2 cellular contexts compared by ENCODE assay signal in genomic region chr12:95218852-95219171, GRCh38.
TF ChIP-seq lines count a peak whose summit lies in the region.

No MANE protein-coding gene starts in this region.

TF ChIP-seq in H1, 55 proteins besides CTCF, POLR2A, EP300 and RAD21:
- TF ChIP-seq BACH1 (IDR thresholded peaks at IDR 0.05; ENCODE audit: low read length), result no peak
- no peak for TF ChIP-seq ATF3 (IDR thresholded peaks at IDR 0.05; ENCODE audit: insufficient read depth, low read depth, low read length)
- TF ChIP-seq KDM5A (IDR thresholded peaks at IDR 0.05; ENCODE audit: low read length), result no peak
- no peak for TF ChIP-seq SIRT6 (IDR thresholded peaks at IDR 0.05; ENCODE audit: low read length)
- TF ChIP-seq FOSL1 (IDR thresholded peaks at IDR 0.05; ENCODE audit: insufficient read depth, low read depth, low read length), result no peak
- no peak for TF ChIP-seq KDM1A (IDR thresholded peaks at IDR 0.05; ENCODE audit: borderline replicate concordance, low read length)
- TF ChIP-seq TBP (IDR thresholded peaks at IDR 0.05; ENCODE audit: low read depth, low read length), result no peak
- no peak for TF ChIP-seq SP2 (IDR thresholded peaks at IDR 0.05; ENCODE audit: low read length)
- TF ChIP-seq SUZ12 (IDR thresholded peaks at IDR 0.05; ENCODE audit: low read length), result no peak
- TF ChIP-seq SRF (IDR thresholded peaks at IDR 0.05; ENCODE audit: low read depth, low read length), result no peak
- TF ChIP-seq ATF2 (IDR thresholded peaks at IDR 0.05; ENCODE audit: low read length), result no peak
- no peak for TF ChIP-seq POLR2AphosphoS5 (IDR thresholded peaks at IDR 0.05; ENCODE audit: low read depth, low read length)
TF ChIP-seq in H1: peak in this region for 0.

TF ChIP-seq in neural cell, 6 proteins besides CTCF, POLR2A, EP300 and RAD21:
- TF ChIP-seq MXI1 (conservative IDR thresholded peaks at IDR 0.05; ENCODE audit: poor library complexity, severe bottlenecking) (no peak), POLR2AphosphoS5 (IDR thresholded peaks at IDR 0.05) (peak; percentile 36), SMC3 (conservative IDR thresholded peaks at IDR 0.05; ENCODE audit: poor library complexity) (no peak), TAF1 (IDR thresholded peaks at IDR 0.05; ENCODE audit: low read depth) (no peak), EZH2 (IDR thresholded peaks at IDR 0.05; ENCODE audit: borderline replicate concordance, insufficient read depth, low read length, poor library complexity, severe bottlenecking) (no peak)
